Comparison of ENCODE assay signal across 8 cellular contexts in the genomic region with DNA sequence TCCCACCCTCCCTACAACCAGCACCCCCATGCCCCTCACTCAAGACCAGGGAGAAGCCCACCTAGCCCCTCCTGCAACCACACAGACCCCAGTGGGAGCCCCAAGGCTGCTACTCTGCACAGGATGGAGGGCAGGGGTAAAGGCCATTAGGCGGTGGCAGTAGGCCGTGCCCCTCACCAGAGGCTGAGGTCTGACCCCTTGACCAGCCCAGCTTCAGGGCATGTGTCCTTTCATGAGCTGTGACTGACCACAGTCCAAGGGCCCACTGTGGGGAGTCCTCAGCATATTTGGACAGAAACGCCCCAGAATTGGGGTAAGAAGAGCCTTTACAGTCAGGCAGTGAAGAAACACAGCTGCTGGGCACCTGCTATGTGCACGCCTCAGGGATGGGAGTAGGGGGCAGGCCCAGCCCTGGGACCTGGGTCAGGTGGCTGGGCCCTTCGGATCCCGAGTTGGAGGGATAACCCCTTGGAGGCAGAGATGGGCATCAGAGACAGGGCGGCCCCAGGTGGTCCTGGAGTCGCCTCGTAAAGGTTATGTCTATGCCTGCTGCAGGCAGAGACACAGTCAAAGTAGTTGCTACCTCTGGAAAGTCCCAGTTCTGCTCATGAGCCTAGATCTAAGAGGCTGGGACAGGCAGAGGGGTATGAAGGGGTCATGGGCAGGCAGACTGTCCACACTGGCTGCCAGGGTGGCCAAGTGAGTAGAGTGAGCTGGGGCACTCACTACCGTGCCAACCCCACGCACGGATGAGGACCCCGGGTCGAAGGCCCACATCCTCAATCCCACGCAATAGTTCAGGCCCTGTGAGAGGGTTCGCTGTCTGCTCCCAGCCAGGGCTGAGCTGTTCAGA. TPM values are rescaled to one million over a fixed set of nuclear protein-coding genes. Genes with fewer than 3 reads are reported as not detected.
DNase-seq lines count a peak whose midpoint lies in the region; ATAC-seq and TF ChIP-seq lines count a peak whose summit lies in the region.

No MANE protein-coding gene starts in this region.

- H3K27ac Mint-ChIP-seq in Calu3 (ENCODE audit: unreplicated experiment): peak overlapping the region; percentile 99

- WGBS in esophagus muscularis mucosa: 66% methylated on average over 14 of the region's 16 CpGs
- WGBS in prostate gland: 46% methylated on average over 16 of the region's 16 CpGs

- peak overlapping the region; percentile 79 for H3K4me3 ChIP-seq in SK-N-MC
- H3K4me3 ChIP-seq in esophagus muscularis mucosa: peak overlapping the region; percentile 75 to 87 (median 80)
- peak overlapping the region; percentile 53 to 67 for H3K4me3 ChIP-seq in prostate gland

- intact Hi-C loops in Calu3 (cut with micrococcal nuclease; ENCODE audit: unreplicated experiment) (no loop called here), esophagus muscularis mucosa (cut with DNase I) (no loop called here), prostate gland (cut with DNase I) (no loop called here)

- TF ChIP-seq POLR2A in esophagus muscularis mucosa (IDR thresholded peaks at IDR 0.05; ENCODE audit: low read depth) (no peak), prostate gland (IDR thresholded peaks at IDR 0.05) (no peak)

- H3K4me1 ChIP-seq in esophagus muscularis mucosa: peaks cover 37 to 66% (median 54%) of the 10 kb centered on the region in 4 donors
- H3K4me1 ChIP-seq in prostate gland (replicated peaks): peaks cover 12% of the 10 kb centered on the region

- DNase-seq in Calu3 (no peak), SK-N-MC (ENCODE audit: low read depth, low spot score) (no peak), esophagus muscularis mucosa (ENCODE audit: extremely low spot score) (no peak), prostate gland (ENCODE audit: low spot score) (no peak), GM13976 (ENCODE audit: low spot score) (no peak), NCI-H82 (lab: John Stamatoyannopoulos, UW) (no peak), superior temporal gyrus (ENCODE audit: extremely low spot score) (no peak)

- peak overlapping the region; percentile 99 for H3K9ac ChIP-seq in SK-N-MC (ENCODE audit: insufficient read length)

- peak overlapping the region; percentile 93 for H3K4me3 Mint-ChIP-seq in Calu3 (ENCODE audit: low read depth, unreplicated experiment)

- CTCF ChIA-PET in Calu3 (lab: Charles Lee): interaction anchor here (0.8 kb wide), 1 partner anchor 23 kb away, joined by 4 read pairs; the partner anchor contains the start of gene ZNF497

- no peak for ATAC-seq in GM18517 (IDR thresholded peaks at IDR 0.05; ENCODE audit: unreplicated experiment)

- BruUV-seq in Calu3 (replicated peaks; lab: Mats Ljungman, UMichigan): no TSS peak

- H3K4me1 Mint-ChIP-seq in Calu3 (ENCODE audit: low read depth, unreplicated experiment): peaks cover 44% of the 10 kb centered on the region

- in situ Hi-C loops in GM13976 (cut with MboI; ENCODE audit: low sequenced_read_pairs, unreplicated experiment): no loop called here

- no peaks in the 10 kb centered on the region for H3K9me3 Mint-ChIP-seq in Calu3 (ENCODE audit: low read depth, unreplicated experiment)

- H3K36me3 Mint-ChIP-seq in Calu3 (ENCODE audit: insufficient read depth, unreplicated experiment): peaks cover 87% of the 10 kb centered on the region

- H3K27me3 Mint-ChIP-seq in Calu3 (ENCODE audit: unreplicated experiment): no peaks in the 10 kb centered on the region

- H3K27me3 ChIP-seq in esophagus muscularis mucosa (peaks cover 0 to 3% (median 0%) of the 10 kb centered on the region in 4 donors), prostate gland (replicated peaks; ENCODE audit: insufficient read depth) (no peaks in the 10 kb centered on the region)

- peak overlapping the region; percentile 95 for H3K27ac ChIP-seq in SK-N-MC
- H3K27ac ChIP-seq in esophagus muscularis mucosa (replicated peaks in 1 of 4): peak overlapping the region; percentile 95 to 99 (median 98)
- peak overlapping the region; percentile 92 to 94 for H3K27ac ChIP-seq in prostate gland

- H3K36me3 ChIP-seq in SK-N-MC (ENCODE audit: insufficient read depth, low read length) (peaks cover 26% of the 10 kb centered on the region), esophagus muscularis mucosa (peaks cover 12 to 26% (median 19%) of the 10 kb centered on the region in 4 donors), prostate gland (no peaks in the 10 kb centered on the region)

- no peaks in the 10 kb centered on the region for H3K9me3 ChIP-seq in SK-N-MC (ENCODE audit: low read depth, low read length)
- no peaks in the 10 kb centered on the region for H3K9me3 ChIP-seq in esophagus muscularis mucosa
- no peaks in the 10 kb centered on the region for H3K9me3 ChIP-seq in prostate gland

- no peak for TF ChIP-seq CTCF in Calu3 (IDR thresholded peaks at IDR 0.05; ENCODE audit: unreplicated experiment)
- no peak for TF ChIP-seq CTCF in esophagus muscularis mucosa (IDR thresholded peaks at IDR 0.05)
- no peak for TF ChIP-seq CTCF in prostate gland (IDR thresholded peaks at IDR 0.05)
- TF ChIP-seq CTCF in GM13976 (IDR thresholded peaks at IDR 0.05; ENCODE audit: borderline replicate concordance, control extremely low read depth, extremely low read depth, insufficient read depth, missing control alignments): no peak

- no peak for TF ChIP-seq EP300 in esophagus muscularis mucosa (IDR thresholded peaks at IDR 0.05)

RNA-seq across cellular contexts. Expression of gene RPS5, which starts 1.5 kb away (rescaled TPM):
- total RNA-seq in Calu3 (2022): 971 and 1,079 TPM in 2 replicates
- 1,000 to 10,000 TPM; 1,137 to 2,200 (median 1,582) TPM for total RNA-seq in esophagus muscularis mucosa
- total RNA-seq in prostate gland: 1,000 to 10,000 TPM; 1,184 to 2,289 TPM

RNA-seq across cellular contexts. Expression of gene ZNF837, which starts 4.7 kb away (rescaled TPM):
- total RNA-seq in Calu3 (2022): 0.47 and 0.81 TPM in 2 replicates
- 1 to 10 TPM; 1.5 to 3.7 (median 2.1) TPM for total RNA-seq in esophagus muscularis mucosa
- 10 to 100 TPM; 12.2 to 15.7 TPM for total RNA-seq in prostate gland

RNA-seq across cellular contexts. Expression of gene RNF225, which starts 9.9 kb away (rescaled TPM):
- total RNA-seq in Calu3 (2022) (0.51 and 0.61 TPM in 2 replicates), esophagus muscularis mucosa (not detected), prostate gland (1 to 10 TPM in 1 of 2 donors, under 1 TPM in 1; 0.62 to 7.0 TPM)

RNA-seq across cellular contexts. Expression of gene ZNF584, which starts 22.9 kb away (rescaled TPM):
- total RNA-seq in Calu3 (2022) (21.8 and 23.4 TPM in 2 replicates), esophagus muscularis mucosa (10 to 100 TPM; 11.6 to 24.2 (median 18.9) TPM), prostate gland (10 to 100 TPM; 10.8 to 19.4 TPM)

RNA-seq across cellular contexts. Expression of gene ZNF497, which starts 23.0 kb away (rescaled TPM):
- total RNA-seq in Calu3 (2022) (2.4 and 3.1 TPM in 2 replicates), esophagus muscularis mucosa (1 to 10 TPM in 1 of 4 donors, under 1 TPM in 3; 0.42 to 1.1 (median 0.92) TPM), prostate gland (10 to 100 TPM in 1 of 2 donors, 1 to 10 TPM in 1; 6.6 to 11.0 TPM)
